Comparison of ENCODE assay signal across 10 cellular contexts in genomic region chr17:81328925-81329278, GRCh38. TPM values are rescaled to one million over a fixed set of nuclear protein-coding genes. Genes with fewer than 3 reads are reported as not detected.
DNase-seq lines count a peak whose midpoint lies in the region; ATAC-seq, FAIRE-seq and TF ChIP-seq lines count a peak whose summit lies in the region.
"Had no signal": no experiment of that assay in that cellular context is flagged by ENCODE, and none has a peak within 500 bp of the region (broad histone marks: within the 10 kb centered on the region; RNA-seq: fewer than 3 reads in every experiment).

No MANE protein-coding gene starts in this region.

- H3K27me3 Mint-ChIP-seq in astrocyte (ENCODE audit: low read depth, unreplicated experiment): peaks cover 22% of the 10 kb centered on the region

- H3K4me2 ChIP-seq in astrocyte (ENCODE audit: low read length) (peak overlapping the region; percentile 71), keratinocyte (ENCODE audit: control insufficient read depth, extremely low read depth, insufficient read depth, low read depth, low read length) (peak overlapping the region; percentile 78)

- H3K27ac ChIP-seq in HUES48 (ENCODE audit: low read depth, low read length) (peak overlapping the region; percentile 73), astrocyte (ENCODE audit: low read depth, low read length) (no peak overlapping the region), keratinocyte (ENCODE audit: control insufficient read depth, insufficient read depth, low read length) (peak overlapping the region; percentile 97), spleen (peak overlapping the region in 5 of 8 donors; percentile 15 to 55 (median 38))

- H3K9me3 ChIP-seq in HUES48 (ENCODE audit: control insufficient read depth, insufficient read depth, low read length) (no peaks in the 10 kb centered on the region), astrocyte (ENCODE audit: insufficient read depth, low read depth, low read length) (no peaks in the 10 kb centered on the region), keratinocyte (ENCODE audit: control insufficient read depth, low read depth, low read length) (no peaks in the 10 kb centered on the region), spleen (no peaks in the 10 kb centered on the region)

- no peaks in the 10 kb centered on the region for H3K36me3 ChIP-seq in HUES48 (ENCODE audit: control insufficient read depth, insufficient read depth, low read length)
- no peaks in the 10 kb centered on the region for H3K36me3 ChIP-seq in astrocyte (ENCODE audit: insufficient read depth, low read length)
- H3K36me3 ChIP-seq in keratinocyte (ENCODE audit: control insufficient read depth in 2 of 2, extremely low read depth in 1 of 2, insufficient read depth in 2 of 2, low read length in 2 of 2): no peaks in the 10 kb centered on the region
- no peaks in the 10 kb centered on the region for H3K36me3 ChIP-seq in spleen

- H4K20me1 ChIP-seq in astrocyte (ENCODE audit: insufficient read depth, low read length) (no peaks in the 10 kb centered on the region), keratinocyte (ENCODE audit: control insufficient read depth, extremely low read depth, insufficient read depth, low read length) (no peaks in the 10 kb centered on the region)

- 64 to 85% (median 73%) methylated on average over 7 of the region's 7 CpGs for WGBS in spleen, 5 donors

- FAIRE-seq in astrocyte (lab: Jason Lieb, UNC) (no peak), keratinocyte (lab: Jason Lieb, UNC) (no peak)

- no peak for TF ChIP-seq POLR2A in spleen (IDR thresholded peaks at IDR 0.05)

- H3K79me2 ChIP-seq in astrocyte (ENCODE audit: insufficient read depth, low read length): no peaks in the 10 kb centered on the region
- H3K79me2 ChIP-seq in keratinocyte (ENCODE audit: control insufficient read depth, insufficient read depth, low read length): no peaks in the 10 kb centered on the region

- TF ChIP-seq CTCF in astrocyte (IDR thresholded peaks at IDR 0.05; ENCODE audit: insufficient read depth, low read depth, low read length) (no peak), keratinocyte (optimal IDR thresholded peaks at IDR 0.05 in 1 of 3, IDR thresholded peaks at IDR 0.05 in 1 of 3, conservative IDR thresholded peaks at IDR 0.05 in 1 of 3; ENCODE audit: extremely low read depth in 1 of 3, insufficient read depth in 2 of 3, low read length in 3 of 3) (no peak), spleen (IDR thresholded peaks at IDR 0.05 in 8 of 11, conservative IDR thresholded peaks at IDR 0.05 in 3 of 11) (no peak)

- intact Hi-C loops in spleen (cut with DNase I; ENCODE audit: low total_unique reads): no loop called here

- H3K27me3 ChIP-seq in HUES48 (ENCODE audit: control insufficient read depth, insufficient read depth, low read length) (no peaks in the 10 kb centered on the region), astrocyte (ENCODE audit: insufficient read depth, low read length) (peaks cover 6% of the 10 kb centered on the region), keratinocyte (ENCODE audit: control insufficient read depth, extremely low read depth, insufficient read depth, low read length) (peaks cover 9% of the 10 kb centered on the region), spleen (replicated peaks in 1 of 7) (peaks cover 0 to 59% (median 0%) of the 10 kb centered on the region in 7 donors)

- peaks cover 10% of the 10 kb centered on the region for H3K4me1 Mint-ChIP-seq in astrocyte (ENCODE audit: low read depth, unreplicated experiment)

- no peaks in the 10 kb centered on the region for H3K36me3 Mint-ChIP-seq in astrocyte (ENCODE audit: low read depth, unreplicated experiment)

- H3K4me1 ChIP-seq in HUES48 (ENCODE audit: control insufficient read depth, insufficient read depth, low read length): peaks cover 28% of the 10 kb centered on the region
- peaks cover 15% of the 10 kb centered on the region for H3K4me1 ChIP-seq in astrocyte (ENCODE audit: insufficient read depth, low read length)
- H3K4me1 ChIP-seq in keratinocyte (ENCODE audit: control insufficient read depth, extremely low read depth, insufficient read depth, low read length): peaks cover 28% of the 10 kb centered on the region
- H3K4me1 ChIP-seq in spleen: peaks cover 10 to 70% (median 34%) of the 10 kb centered on the region in 6 donors

- H3K4me3 ChIP-seq in HUES48 (ENCODE audit: low read depth, low read length) (no peak overlapping the region), astrocyte (ENCODE audit: insufficient read depth, low read depth, low read length) (no peak overlapping the region), keratinocyte (ENCODE audit: control insufficient read depth in 2 of 3, extremely low read depth in 1 of 3, insufficient read depth in 2 of 3, low read depth in 1 of 3, low read length in 3 of 3) (peak overlapping the region; percentile 25 to 70 (median 70)), spleen (no peak overlapping the region)
- H3K4me3 ChIP-seq: dorsolateral prefrontal cortex had no signal

- H3K9ac ChIP-seq in HUES48 (ENCODE audit: low read depth, low read length) (no peak overlapping the region), astrocyte (ENCODE audit: low read length) (peak overlapping the region; percentile 10), keratinocyte (ENCODE audit: control insufficient read depth, extremely low read depth, insufficient read depth, low read length) (peak overlapping the region; percentile 88)

- peak overlapping the region; percentile 87 for H3K27ac Mint-ChIP-seq in astrocyte (ENCODE audit: unreplicated experiment)

- DNase-seq in astrocyte (ENCODE audit: low read depth): no peak
- no peak for DNase-seq in keratinocyte (ENCODE audit: low read depth, low spot score)
- no peak for DNase-seq in spleen
- DNase-seq in kidney glomerular epithelial cell (lab: John Stamatoyannopoulos, UW): no peak
- DNase-seq: activated CD8-positive, alpha-beta memory T cell treated with anti-CD3 and anti-CD28 coated beads, Interleukin-2, amount 50 U/mL, for 4 hours; dorsolateral prefrontal cortex had no signal

- dilution Hi-C loops in keratinocyte (cut with MboI; ENCODE audit: extremely low pct_ligation_motif_present, low sequenced_read_pairs): no loop called here

- no peak overlapping the region for H2AFZ ChIP-seq in astrocyte (ENCODE audit: low read depth, low read length)
- peak overlapping the region; percentile 70 for H2AFZ ChIP-seq in keratinocyte (ENCODE audit: control insufficient read depth, low read length)

- no peaks in the 10 kb centered on the region for H3K9me1 ChIP-seq in keratinocyte (ENCODE audit: control insufficient read depth, extremely low read depth, insufficient read depth, low read length)

- H3K4me3 Mint-ChIP-seq in astrocyte (ENCODE audit: unreplicated experiment): peak overlapping the region; percentile 50

- no peak for ATAC-seq in GM19467 (IDR thresholded peaks at IDR 0.05; ENCODE audit: unreplicated experiment)
- ATAC-seq in HG03354 (IDR thresholded peaks at IDR 0.05; ENCODE audit: poor library complexity, severe bottlenecking, unreplicated experiment): no peak
- ATAC-seq in HG03442 (IDR thresholded peaks at IDR 0.05; ENCODE audit: unreplicated experiment): no peak

- no peaks in the 10 kb centered on the region for H3K9me3 Mint-ChIP-seq in astrocyte (ENCODE audit: unreplicated experiment)

RNA-seq across cellular contexts. Expression of gene SLC38A10, which starts 33.8 kb away (rescaled TPM):
- total RNA-seq in astrocyte (71.4 and 80.3 TPM in 2 replicates), spleen (100 to 1,000 TPM in 1 of 7 donors, 10 to 100 TPM in 6; 82.8 to 112 (median 95.0) TPM)
- polyA plus RNA-seq in keratinocyte (16.8 to 21.2 TPM (median 20.9 TPM) in 3 replicates), spleen (10 to 100 TPM; 54.9 to 85.1 (median 71.4) TPM)
- 10.1 TPM for polyA plus RNA-seq in keratinocyte (2011; ENCODE audit: low read depth)
- polyA plus RNA-seq in keratinocyte (2011; cell fraction: cytosol; rRNA removed): 7.3 and 14.6 TPM in 2 replicates
- polyA plus RNA-seq in keratinocyte (2011; cell fraction: nucleus; rRNA removed): 61.8 and 98.8 TPM in 2 replicates
- 17.6 and 29.3 TPM in 2 replicates for polyA plus RNA-seq in keratinocyte (2012; ENCODE audit: low replicate concordance)
- 33.0 to 40.6 TPM (median 39.1 TPM) in 3 replicates for polyA minus RNA-seq in keratinocyte
- 51.6 TPM for polyA minus RNA-seq in keratinocyte (2011; cell fraction: cytosol; rRNA and poly(A)+ RNA removed)
- 72.5 and 76.3 TPM in 2 replicates for polyA minus RNA-seq in keratinocyte (2011; cell fraction: nucleus; rRNA and poly(A)+ RNA removed)

Comparison
In these comparisons a context has a peak if more than half of its experiments do, and no peak if none do; other contexts are left out.
1. H3K4me3 ChIP-seq: peak in keratinocyte (3 of 3); none in HUES48 (single experiment), astrocyte (single experiment) and spleen (0 of 8).